18 cellular contexts compared by ENCODE assay signal in the genomic region with DNA sequence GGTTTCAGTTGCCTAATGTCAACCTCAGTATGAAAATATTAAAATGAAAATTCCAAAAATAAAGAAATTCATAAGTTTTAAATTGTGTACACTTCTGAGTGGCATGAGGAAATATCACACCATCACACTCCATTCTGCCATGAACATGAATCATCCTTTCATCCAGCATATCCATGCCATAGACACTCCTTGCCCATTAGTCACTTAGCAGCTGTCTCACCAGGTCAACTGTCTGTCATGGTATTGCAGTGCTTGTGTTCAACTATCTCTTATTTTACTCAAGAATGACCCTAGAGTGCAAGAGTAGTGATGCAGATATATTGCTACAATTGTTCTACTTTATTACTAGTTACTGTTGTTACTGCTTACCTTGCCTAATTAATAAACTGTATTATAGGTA.
"Had no signal": no experiment of that assay in that cellular context is flagged by ENCODE, and none has a peak within 500 bp of the region (broad histone marks: within the 10 kb centered on the region; RNA-seq: fewer than 3 reads in every experiment).

No MANE protein-coding gene starts in this region.

- H3K27me3 ChIP-seq: gastroesophageal sphincter, right atrium auricular region, suprapubic skin had no signal

- H3K27ac ChIP-seq: gastroesophageal sphincter, left ventricle myocardium inferior, right atrium auricular region, suprapubic skin had no signal

- H3K36me3 ChIP-seq: gastroesophageal sphincter, left ventricle myocardium inferior, right atrium auricular region, suprapubic skin had no signal

- H3K9me3 ChIP-seq: gastroesophageal sphincter, left ventricle myocardium inferior, right atrium auricular region, suprapubic skin had no signal

- H3K4me1 ChIP-seq: gastroesophageal sphincter, left ventricle myocardium inferior, right atrium auricular region, suprapubic skin had no signal

- DNase-seq: activated CD4-positive, alpha-beta T cell treated with anti-CD3 and anti-CD28 coated beads for 4 hours; activated CD8-positive, alpha-beta memory T cell treated with anti-CD3 and anti-CD28 coated beads, Interleukin-2, amount 50 U/mL, for 4 hours; activated CD8-positive, alpha-beta T cell treated with anti-CD3 and anti-CD28 coated beads for 36 hours; activated T-cell treated with anti-CD3 and anti-CD28 coated beads, Interleukin-2, amount 50 U/mL, for 48 hours; anterior cingulate cortex; cerebellar nuclear complex; effector memory CD8-positive, alpha-beta T cell; erythroblast; islet precursor cell; left ventricle myocardium inferior; nephron progenitor cell; occipital lobe; small intestine; T-helper 2 cell; trophoblast cell had no signal

- H3K4me3 ChIP-seq: gastroesophageal sphincter, left ventricle myocardium inferior, right atrium auricular region, suprapubic skin had no signal
